8 cellular contexts compared by ENCODE assay signal in genomic region chr5:34923256-34923655, GRCh38. TPM values are rescaled to one million over a fixed set of nuclear protein-coding genes. Genes with fewer than 3 reads are reported as not detected.
DNase-seq lines count a peak whose midpoint lies in the region; ATAC-seq and TF ChIP-seq lines count a peak whose summit lies in the region.
"Not testable (repeated sequence)": the region's sequence is repeated elsewhere in the genome, so short reads cannot be mapped to it uniquely, and the experiment has no call there.

No MANE protein-coding gene starts in this region.

- ATAC-seq in T-helper 17 cell, result not testable (repeated sequence)

- DNase-seq in Karpas-422; T-helper 17 cell; activated T-cell treated with anti-CD3 and anti-CD28 coated beads, Interleukin-2, amount 50 U/mL, for 24 hours; activated naive CD8-positive, alpha-beta T cell treated with anti-CD3 and anti-CD28 coated beads for 36 hours; esophagus muscularis mucosa (ENCODE audit: extremely low spot score); osteoblast (ENCODE audit: insufficient read length, low spot score, missing footprints): not testable (repeated sequence)

- H3K27me3 ChIP-seq in ACC112 (ENCODE audit: insufficient read depth, low read length); Karpas-422 (ENCODE audit: low read length); esophagus muscularis mucosa; osteoblast (ENCODE audit: insufficient read depth, low read length): not testable (repeated sequence)

- WGBS in esophagus muscularis mucosa, result 99% methylated on average over 9 of the region's 9 CpGs

- TF ChIP-seq EP300 in esophagus muscularis mucosa (IDR thresholded peaks at IDR 0.05), result not testable (repeated sequence)

- H3K4me1 ChIP-seq in ACC112 (ENCODE audit: control insufficient read depth, insufficient read depth, low read length, unreplicated experiment), result peaks cover 25% of the 10 kb centered on the region
- H3K4me1 ChIP-seq in Karpas-422 (ENCODE audit: low read length), result peaks cover 58% of the 10 kb centered on the region
- H3K4me1 ChIP-seq in esophagus muscularis mucosa, result peaks cover 9 to 14% (median 10%) of the 10 kb centered on the region in 4 donors
- H3K4me1 ChIP-seq in osteoblast (ENCODE audit: insufficient read depth, low read length), result peaks cover 14% of the 10 kb centered on the region

- not testable (repeated sequence) for H3K4me1 Mint-ChIP-seq in T-helper 17 cell
- peaks cover 49% of the 10 kb centered on the region for H3K4me1 Mint-ChIP-seq in activated T-cell treated with anti-CD3 and anti-CD28 coated beads, Interleukin-2, amount 50 U/mL, for 24 hours (ENCODE audit: low read depth)
- H3K4me1 Mint-ChIP-seq in activated naive CD8-positive, alpha-beta T cell treated with anti-CD3 and anti-CD28 coated beads for 36 hours, result peaks cover 48% of the 10 kb centered on the region
- H3K4me1 Mint-ChIP-seq in stimulated activated naive CD8-positive, alpha-beta T cell treated with anti-CD3 and anti-CD28 coated beads, Interleukin-15, Interleukin-2, amounts not matched to agents 100 ng/mL and 50 ng/mL, for 24 hours (ENCODE audit: low read depth), result peaks cover 56% of the 10 kb centered on the region

- H3K9me2 ChIP-seq in Karpas-422 (replicated peaks; ENCODE audit: insufficient read depth, low read length), result not testable (repeated sequence)

- not testable (repeated sequence) for H4K20me1 ChIP-seq in Karpas-422 (ENCODE audit: insufficient read depth, low read depth, low read length); osteoblast (ENCODE audit: insufficient read depth, low read length)

- H3K27me3 Mint-ChIP-seq in T-helper 17 cell; activated T-cell treated with anti-CD3 and anti-CD28 coated beads, Interleukin-2, amount 50 U/mL, for 24 hours; activated naive CD8-positive, alpha-beta T cell treated with anti-CD3 and anti-CD28 coated beads for 36 hours; stimulated activated naive CD8-positive, alpha-beta T cell treated with anti-CD3 and anti-CD28 coated beads, Interleukin-15, Interleukin-2, amounts not matched to agents 100 ng/mL and 50 ng/mL, for 24 hours: not testable (repeated sequence)

- H3K4me3 Mint-ChIP-seq in T-helper 17 cell; stimulated activated naive CD8-positive, alpha-beta T cell treated with anti-CD3 and anti-CD28 coated beads, Interleukin-15, Interleukin-2, amounts not matched to agents 100 ng/mL and 50 ng/mL, for 24 hours: not testable (repeated sequence)
- H3K4me3 Mint-ChIP-seq in activated T-cell treated with anti-CD3 and anti-CD28 coated beads, Interleukin-2, amount 50 U/mL, for 24 hours, result peak overlapping the region; percentile 49
- peak overlapping the region; percentile 25 for H3K4me3 Mint-ChIP-seq in activated naive CD8-positive, alpha-beta T cell treated with anti-CD3 and anti-CD28 coated beads for 36 hours

- H3K79me2 ChIP-seq in ACC112 (ENCODE audit: control insufficient read depth, insufficient read depth, low read length, unreplicated experiment) (peaks cover 30% of the 10 kb centered on the region), Karpas-422 (ENCODE audit: low read length) (peaks cover 62% of the 10 kb centered on the region), osteoblast (ENCODE audit: insufficient read depth, low read length) (peaks cover 24% of the 10 kb centered on the region)

- intact Hi-C loops in esophagus muscularis mucosa (cut with DNase I), result loop anchor here (10.0 kb wide), 1 partner anchor 918 kb away; the partner anchor contains the start of gene AMACR

- not testable (repeated sequence) for H3K9me3 Mint-ChIP-seq in activated T-cell treated with anti-CD3 and anti-CD28 coated beads, Interleukin-2, amount 50 U/mL, for 24 hours; activated naive CD8-positive, alpha-beta T cell treated with anti-CD3 and anti-CD28 coated beads for 36 hours; stimulated activated naive CD8-positive, alpha-beta T cell treated with anti-CD3 and anti-CD28 coated beads, Interleukin-15, Interleukin-2, amounts not matched to agents 100 ng/mL and 50 ng/mL, for 24 hours

- H3K36me3 Mint-ChIP-seq in T-helper 17 cell (ENCODE audit: low read depth), result not testable (repeated sequence)
- H3K36me3 Mint-ChIP-seq in activated T-cell treated with anti-CD3 and anti-CD28 coated beads, Interleukin-2, amount 50 U/mL, for 24 hours (ENCODE audit: low read depth), result peaks cover 92% of the 10 kb centered on the region
- H3K36me3 Mint-ChIP-seq in activated naive CD8-positive, alpha-beta T cell treated with anti-CD3 and anti-CD28 coated beads for 36 hours, result peaks cover 46% of the 10 kb centered on the region
- peaks cover 68% of the 10 kb centered on the region for H3K36me3 Mint-ChIP-seq in stimulated activated naive CD8-positive, alpha-beta T cell treated with anti-CD3 and anti-CD28 coated beads, Interleukin-15, Interleukin-2, amounts not matched to agents 100 ng/mL and 50 ng/mL, for 24 hours (ENCODE audit: low read depth)

- H3K36me3 ChIP-seq in ACC112 (ENCODE audit: insufficient read depth, low read length) (peaks cover 56% of the 10 kb centered on the region), Karpas-422 (ENCODE audit: insufficient read depth, low read length) (peaks cover 80% of the 10 kb centered on the region), esophagus muscularis mucosa (peaks cover 15 to 80% (median 69%) of the 10 kb centered on the region in 4 donors), osteoblast (ENCODE audit: insufficient read depth, low read length) (peaks cover 59% of the 10 kb centered on the region)

- not testable (repeated sequence) for H3K4me3 ChIP-seq in ACC112 (ENCODE audit: low read depth, low read length); Karpas-422 (ENCODE audit: low read length); esophagus muscularis mucosa; osteoblast (ENCODE audit: insufficient read depth, low read length)

- peak overlapping the region; percentile 57 for H3K27ac Mint-ChIP-seq in T-helper 17 cell
- H3K27ac Mint-ChIP-seq in activated T-cell treated with anti-CD3 and anti-CD28 coated beads, Interleukin-2, amount 50 U/mL, for 24 hours, result peak overlapping the region; percentile 84
- peak overlapping the region; percentile 84 for H3K27ac Mint-ChIP-seq in activated naive CD8-positive, alpha-beta T cell treated with anti-CD3 and anti-CD28 coated beads for 36 hours
- H3K27ac Mint-ChIP-seq in stimulated activated naive CD8-positive, alpha-beta T cell treated with anti-CD3 and anti-CD28 coated beads, Interleukin-15, Interleukin-2, amounts not matched to agents 100 ng/mL and 50 ng/mL, for 24 hours, result peak overlapping the region; percentile 87

- H3K9ac ChIP-seq in Karpas-422 (ENCODE audit: low read length), result not testable (repeated sequence)

- peak overlapping the region; percentile 77 for H3K27ac ChIP-seq in ACC112 (ENCODE audit: low read depth, low read length)
- peak overlapping the region; percentile 71 for H3K27ac ChIP-seq in Karpas-422 (ENCODE audit: low read length)
- H3K27ac ChIP-seq in esophagus muscularis mucosa (replicated peaks in 1 of 4), result peak overlapping the region in 3 of 4 donors; percentile 20 to 56 (median 48)
- peak overlapping the region; percentile 35 for H3K27ac ChIP-seq in osteoblast (ENCODE audit: low read depth, low read length)

- not testable (repeated sequence) for H2AFZ ChIP-seq in ACC112 (ENCODE audit: low read length, unreplicated experiment); Karpas-422 (ENCODE audit: low read length); osteoblast (ENCODE audit: low read length)

- TF ChIP-seq POLR2A in esophagus muscularis mucosa (IDR thresholded peaks at IDR 0.05; ENCODE audit: low read depth), result not testable (repeated sequence)

- H3K4me2 ChIP-seq in Karpas-422 (ENCODE audit: low read depth, low read length, poor library complexity, severe bottlenecking) (peak overlapping the region; percentile 25), osteoblast (ENCODE audit: insufficient read depth, low read length) (peak overlapping the region; percentile 18)

- H3K9me3 ChIP-seq in Karpas-422 (ENCODE audit: low read length); T-helper 17 cell (ENCODE audit: control insufficient read depth, low read length, poor library complexity, severe bottlenecking); esophagus muscularis mucosa; osteoblast (ENCODE audit: low read depth, low read length): not testable (repeated sequence)

- not testable (repeated sequence) for TF ChIP-seq CTCF in esophagus muscularis mucosa (IDR thresholded peaks at IDR 0.05); osteoblast (IDR thresholded peaks at IDR 0.05; ENCODE audit: extremely low read depth, low read depth, low read length)

RNA-seq across cellular contexts. Expression of gene DNAJC21, which starts 6.1 kb away (rescaled TPM):
- total RNA-seq in Karpas-422 (2014; rRNA removed; shearing (Covaris generic); ENCODE audit: low replicate concordance), result 40.4 and 41.0 TPM in 2 replicates
- 10 to 100 TPM; 54.0 to 54.3 TPM for total RNA-seq in T-helper 17 cell
- 10 to 100 TPM; 51.4 to 52.4 TPM for total RNA-seq in activated naive CD8-positive, alpha-beta T cell treated with anti-CD3 and anti-CD28 coated beads for 36 hours
- total RNA-seq in esophagus muscularis mucosa, result 10 to 100 TPM; 54.5 to 85.6 (median 61.5) TPM
- total RNA-seq in osteoblast, result 31.5 and 32.2 TPM in 2 replicates

RNA-seq across cellular contexts. Expression of gene BRIX1, which starts 7.7 kb away (rescaled TPM):
- 22.8 and 48.6 TPM in 2 replicates for total RNA-seq in Karpas-422 (2014; rRNA removed; shearing (Covaris generic); ENCODE audit: low replicate concordance)
- total RNA-seq in T-helper 17 cell (10 to 100 TPM; 20.6 to 24.4 TPM), esophagus muscularis mucosa (10 to 100 TPM; 18.4 to 31.8 (median 19.8) TPM), osteoblast (54.2 and 59.7 TPM in 2 replicates)
- 100 to 1,000 TPM; 115 to 118 TPM for total RNA-seq in activated naive CD8-positive, alpha-beta T cell treated with anti-CD3 and anti-CD28 coated beads for 36 hours

RNA-seq across cellular contexts. Expression of gene RAD1, which starts 8.0 kb away (rescaled TPM):
- total RNA-seq in Karpas-422 (2014; rRNA removed; shearing (Covaris generic); ENCODE audit: low replicate concordance), result 34.1 and 59.1 TPM in 2 replicates
- total RNA-seq in T-helper 17 cell (10 to 100 TPM; 25.4 to 32.4 TPM), esophagus muscularis mucosa (10 to 100 TPM; 22.5 to 62.1 (median 39.6) TPM), osteoblast (54.6 and 58.3 TPM in 2 replicates)
- 10 to 100 TPM; 54.8 to 55.8 TPM for total RNA-seq in activated naive CD8-positive, alpha-beta T cell treated with anti-CD3 and anti-CD28 coated beads for 36 hours
